ENCODE assay signal across 13 cellular contexts in genomic region chr19:15250635-15250993, GRCh38. TPM values are rescaled to one million over a fixed set of nuclear protein-coding genes. Genes with fewer than 3 reads are reported as not detected.
DNase-seq lines count a peak whose midpoint lies in the region; ATAC-seq, FAIRE-seq and TF ChIP-seq lines count a peak whose summit lies in the region.
"Had no signal": no experiment of that assay in that cellular context is flagged by ENCODE, and none has a peak within 500 bp of the region (broad histone marks: within the 10 kb centered on the region; RNA-seq: fewer than 3 reads in every experiment).

No MANE protein-coding gene starts in this region.

- no TSS peak for BruUV-seq in PC-3 (replicated peaks; lab: Mats Ljungman, UMichigan)

- no peak overlapping the region for H3K4me3 Mint-ChIP-seq in activated CD4-positive, alpha-beta T cell treated with anti-CD3 and anti-CD28 coated beads for 36 hours
- H3K4me3 Mint-ChIP-seq: activated naive CD8-positive, alpha-beta T cell treated with anti-CD3 and anti-CD28 coated beads for 36 hours had no signal

- H3K4me3 ChIP-seq in PC-3 (ENCODE audit: low read length): no peak overlapping the region
- no peak overlapping the region for H3K4me3 ChIP-seq in colonic mucosa
- H3K4me3 ChIP-seq in mucosa of stomach (ENCODE audit: low read length): no peak overlapping the region

- no peak overlapping the region for H3K27ac Mint-ChIP-seq in activated CD4-positive, alpha-beta T cell treated with anti-CD3 and anti-CD28 coated beads for 36 hours
- H3K27ac Mint-ChIP-seq: activated naive CD8-positive, alpha-beta T cell treated with anti-CD3 and anti-CD28 coated beads for 36 hours had no signal

- intact Hi-C loops in PC-3 (cut with micrococcal nuclease) (no loop called here), colonic mucosa (cut with DNase I) (no loop called here)
- intact Hi-C loops in activated CD4-positive, alpha-beta T cell treated with anti-CD3 and anti-CD28 coated beads for 36 hours (cut with DNase I, micrococcal nuclease): no loop called here

- H3K27me3 ChIP-seq in PC-3 (ENCODE audit: low read length): no peaks in the 10 kb centered on the region
- no peaks in the 10 kb centered on the region for H3K27me3 ChIP-seq in colonic mucosa
- no peaks in the 10 kb centered on the region for H3K27me3 ChIP-seq in mucosa of stomach (ENCODE audit: control insufficient read depth, insufficient read depth, low read length)

- no peak for TF ChIP-seq CTCF in PC-3 (conservative IDR thresholded peaks at IDR 0.05; ENCODE audit: low read depth, low read length)
- TF ChIP-seq CTCF in colonic mucosa (IDR thresholded peaks at IDR 0.05): no peak

- no peak for FAIRE-seq in GM12891 (lab: Jason Lieb, UNC)
- FAIRE-seq: D721Med had no signal

- H3K4me1 Mint-ChIP-seq in activated CD4-positive, alpha-beta T cell treated with anti-CD3 and anti-CD28 coated beads for 36 hours: no peaks in the 10 kb centered on the region
- H3K4me1 Mint-ChIP-seq: activated naive CD8-positive, alpha-beta T cell treated with anti-CD3 and anti-CD28 coated beads for 36 hours had no signal

- H3K4me2 ChIP-seq in PC-3 (ENCODE audit: low read length): no peak overlapping the region

- CTCF ChIA-PET in PC-3 (lab: Charles Lee): interaction anchor here (0.5 to 1.4 kb wide), 2 partner anchors 48 to 149 kb away, joined by 4 to 5 read pairs; no protein-coding TSS in a partner anchor
- CTCF ChIA-PET in activated CD4-positive, alpha-beta T cell treated with anti-CD3 and anti-CD28 coated beads for 36 hours (lab: Charles Lee): interaction anchor here (0.5 to 2.3 kb wide), 4 partner anchors 10 to 1064 kb away, joined by 3 to 7 read pairs (median 6); no protein-coding TSS in a partner anchor

- H3K36me3 ChIP-seq in PC-3 (ENCODE audit: low read depth, low read length): peaks cover 55% of the 10 kb centered on the region
- peaks cover 18% of the 10 kb centered on the region for H3K36me3 ChIP-seq in colonic mucosa
- peaks cover 22% of the 10 kb centered on the region for H3K36me3 ChIP-seq in mucosa of stomach (ENCODE audit: control insufficient read depth, insufficient read depth, low read length)

- POLR2A ChIA-PET in PC-3 (lab: Charles Lee; ENCODE audit: unreplicated experiment): no interaction called here
- POLR2A ChIA-PET in activated CD4-positive, alpha-beta T cell treated with anti-CD3 and anti-CD28 coated beads for 36 hours (lab: Charles Lee): interaction anchor here (0.6 kb wide), 1 partner anchor 158 kb away, joined by 3 read pairs; no protein-coding TSS in a partner anchor

- no peaks in the 10 kb centered on the region for H3F3A ChIP-seq in PC-3 (ENCODE audit: low read length, unreplicated experiment)

- H2AFZ ChIP-seq in PC-3 (ENCODE audit: low read length): no peak overlapping the region

- no peaks in the 10 kb centered on the region for H3K27me3 Mint-ChIP-seq in activated CD4-positive, alpha-beta T cell treated with anti-CD3 and anti-CD28 coated beads for 36 hours
- H3K27me3 Mint-ChIP-seq: activated naive CD8-positive, alpha-beta T cell treated with anti-CD3 and anti-CD28 coated beads for 36 hours had no signal

- peaks cover 51% of the 10 kb centered on the region for H3K79me2 ChIP-seq in PC-3 (ENCODE audit: low read length)

- no peak for DNase-seq in PC-3
- no peak for DNase-seq in colonic mucosa
- DNase-seq in GM12891 (ENCODE audit: insufficient read length, low spot score): no peak
- DNase-seq in activated naive CD4-positive, alpha-beta T cell treated with anti-CD3 and anti-CD28 coated beads, Interleukin-2, amount 50 U/mL, for 16 hours: no peak
- no peak for DNase-seq in COLO668 (lab: John Stamatoyannopoulos, UW; ENCODE audit: unreplicated experiment)
- DNase-seq in activated CD4-positive, alpha-beta T cell treated with anti-CD3 and anti-CD28 coated beads for 36 hours: no peak
- DNase-seq: activated CD4-positive, alpha-beta T cell treated with anti-CD3 and anti-CD28 coated beads, Interleukin-2, amount 50 U/mL, for 48 hours; activated naive CD8-positive, alpha-beta T cell treated with anti-CD3 and anti-CD28 coated beads for 36 hours; NCI-H1417 had no signal

- H3K9me3 ChIP-seq in PC-3 (ENCODE audit: low read length) (no peaks in the 10 kb centered on the region), colonic mucosa (no peaks in the 10 kb centered on the region), mucosa of stomach (ENCODE audit: control insufficient read depth, low read length) (no peaks in the 10 kb centered on the region)

- no peak for ATAC-seq in PC-3
- no peak for ATAC-seq in activated CD4-positive, alpha-beta T cell treated with anti-CD3 and anti-CD28 coated beads for 36 hours

- H3K4me1 ChIP-seq in PC-3 (ENCODE audit: insufficient read depth, low read length) (peaks cover 31% of the 10 kb centered on the region), colonic mucosa (peaks cover 19% of the 10 kb centered on the region), mucosa of stomach (ENCODE audit: control insufficient read depth, insufficient read depth, low read length) (peaks cover 41% of the 10 kb centered on the region)

- H4K20me1 ChIP-seq in PC-3 (ENCODE audit: low read length): peaks cover 16% of the 10 kb centered on the region

- H3K9me3 Mint-ChIP-seq in activated CD4-positive, alpha-beta T cell treated with anti-CD3 and anti-CD28 coated beads for 36 hours (ENCODE audit: low read depth): no peaks in the 10 kb centered on the region
- H3K9me3 Mint-ChIP-seq: activated naive CD8-positive, alpha-beta T cell treated with anti-CD3 and anti-CD28 coated beads for 36 hours had no signal

- H3K36me3 Mint-ChIP-seq in activated CD4-positive, alpha-beta T cell treated with anti-CD3 and anti-CD28 coated beads for 36 hours (ENCODE audit: low read depth): peaks cover 45% of the 10 kb centered on the region

- TF ChIP-seq POLR2A in GM12891 (IDR thresholded peaks at IDR 0.05; ENCODE audit: low read depth, low read length): no peak

- H3K9me2 ChIP-seq in PC-3 (replicated peaks; ENCODE audit: low read length): no peaks in the 10 kb centered on the region

- no peak overlapping the region for H3K9ac ChIP-seq in PC-3 (ENCODE audit: low read length)
- H3K9ac ChIP-seq in colonic mucosa (ENCODE audit: low read depth in 2 of 2, low read length in 2 of 2): peak overlapping the region in 1 of 2 donors; percentile 38
- H3K9ac ChIP-seq in mucosa of stomach (ENCODE audit: low read length): peak overlapping the region; percentile 13

- H3K27ac ChIP-seq in PC-3 (ENCODE audit: low read length): 0 out of 2 replicates have a peak overlapping the region, but pooled peaks have one; percentile 7
- peak overlapping the region; percentile 77 for H3K27ac ChIP-seq in colonic mucosa
- H3K27ac ChIP-seq in temporal lobe (ENCODE audit: low read depth, low read length): peak overlapping the region; percentile 87

TF ChIP-seq in GM12891, 5 proteins besides CTCF, POLR2A, EP300 and RAD21:
- TF ChIP-seq PAX5 (IDR thresholded peaks at IDR 0.05; ENCODE audit: insufficient read depth, low read length, severe bottlenecking) (no peak), POLR2AphosphoS5 (IDR thresholded peaks at IDR 0.05; ENCODE audit: low read depth, low read length) (no peak), SPI1 (IDR thresholded peaks at IDR 0.05; ENCODE audit: low read depth, low read length) (no peak), TAF1 (IDR thresholded peaks at IDR 0.05; ENCODE audit: low read depth, low read length) (no peak), POU2F2 (IDR thresholded peaks at IDR 0.05; ENCODE audit: low read depth, low read length) (no peak)

RNA-seq across cellular contexts. Expression of gene EPHX3, which starts 18.4 kb away (rescaled TPM):
- total RNA-seq in PC-3 (2014; rRNA removed) (not detected in 2 replicates), colonic mucosa (under 1 TPM; 0.53 to 0.82 TPM), temporal lobe (not detected)
- polyA plus RNA-seq in GM12891 (2012; ENCODE audit: low read depth, missing spikeins): 0.14 TPM
- total RNA-seq in activated CD4-positive, alpha-beta T cell treated with anti-CD3 and anti-CD28 coated beads for 36 hours: under 1 TPM in 1 of 2 experiments, not detected in 1; 0.09 TPM
- total RNA-seq: activated naive CD8-positive, alpha-beta T cell treated with anti-CD3 and anti-CD28 coated beads for 36 hours; T-helper 1 cell treated with Interleukin-12 subunit alpha and Interleukin-12 subunit beta and Interleukin-4 antibody, amounts not matched to agents 30 ng/mL and 1 ng/mL, for 36 hours had no signal

RNA-seq across cellular contexts. Expression of gene NOTCH3, which starts 49.8 kb away (rescaled TPM):
- total RNA-seq in PC-3 (2014; rRNA removed) (21.5 and 28.1 TPM in 2 replicates), colonic mucosa (10 to 100 TPM in 1 of 2 donors, 1 to 10 TPM in 1; 4.4 to 10.5 TPM), temporal lobe (14.3 TPM)
- 0.42 TPM for polyA plus RNA-seq in GM12891 (2012; ENCODE audit: low read depth, missing spikeins)
- under 1 TPM; 0.02 to 0.25 TPM for total RNA-seq in activated CD4-positive, alpha-beta T cell treated with anti-CD3 and anti-CD28 coated beads for 36 hours
- total RNA-seq: T-helper 1 cell treated with Interleukin-12 subunit alpha and Interleukin-12 subunit beta and Interleukin-4 antibody, amounts not matched to agents 30 ng/mL and 1 ng/mL, for 36 hours had no signal

Comparison
In these comparisons a context has a peak if more than half of its experiments do, and no peak if none do; other contexts are left out.
1. H3K27ac ChIP-seq: peak in every context shown above with its lines; median percentile 87 in temporal lobe; 77 in colonic mucosa; 7 in PC-3.
2. RNA of gene NOTCH3, which starts 49.8 kb away (total RNA-seq): 21.5 to 28.1 TPM in PC-3, 14.3 TPM in temporal lobe (single experiment) and 4.4 to 10.5 TPM in colonic mucosa; 0.02 to 0.25 TPM in activated CD4-positive, alpha-beta T cell treated with anti-CD3 and anti-CD28 coated beads for 36 hours; every median in the first group is over 4 times any median in the second.